ENCODE assay signal across 9 cellular contexts in genomic region chr4:1684756-1685603, GRCh38. TPM values are rescaled to one million over a fixed set of nuclear protein-coding genes. Genes with fewer than 3 reads are reported as not detected.
DNase-seq lines count a peak whose midpoint lies in the region; ATAC-seq lines count a peak whose summit lies in the region.
"Had no signal": no experiment of that assay in that cellular context is flagged by ENCODE, and none has a peak within 500 bp of the region (broad histone marks: within the 10 kb centered on the region; RNA-seq: fewer than 3 reads in every experiment).

No MANE protein-coding gene starts in this region.

- H2AFZ ChIP-seq in Karpas-422 (ENCODE audit: low read length): no peak overlapping the region

- peaks cover 22% of the 10 kb centered on the region for H3K27me3 ChIP-seq in iPS-20b (ENCODE audit: insufficient read depth, low read length)
- no peaks in the 10 kb centered on the region for H3K27me3 ChIP-seq in Karpas-422 (ENCODE audit: low read length)
- H3K27me3 ChIP-seq: adrenal gland had no signal

- peaks cover 10% of the 10 kb centered on the region for H3K36me3 Mint-ChIP-seq in activated T-cell treated with anti-CD3 and anti-CD28 coated beads, Interleukin-2, amount 50 U/mL, for 24 hours (ENCODE audit: low read depth)
- H3K36me3 Mint-ChIP-seq in activated T-helper 17 cell treated with anti-CD3 and anti-CD28 coated beads, Interleukin-2, amount 50 U/mL, for 72 hours (ENCODE audit: low read depth): peaks cover 14% of the 10 kb centered on the region

- no peaks in the 10 kb centered on the region for H3K9me3 ChIP-seq in iPS-20b (ENCODE audit: insufficient read depth, low read depth, low read length)
- no peaks in the 10 kb centered on the region for H3K9me3 ChIP-seq in Karpas-422 (ENCODE audit: low read length)
- H3K9me3 ChIP-seq: adrenal gland had no signal

- H3K9ac ChIP-seq in iPS-20b (ENCODE audit: low read depth, low read length) (no peak overlapping the region), Karpas-422 (ENCODE audit: low read length) (no peak overlapping the region)

- peaks cover 3% of the 10 kb centered on the region for H3K27me3 Mint-ChIP-seq in activated T-cell treated with anti-CD3 and anti-CD28 coated beads, Interleukin-2, amount 50 U/mL, for 24 hours
- H3K27me3 Mint-ChIP-seq in activated T-helper 17 cell treated with anti-CD3 and anti-CD28 coated beads, Interleukin-2, amount 50 U/mL, for 72 hours: no peaks in the 10 kb centered on the region

- DNase-seq in activated T-cell treated with anti-CD3 and anti-CD28 coated beads, Interleukin-2, amount 50 U/mL, for 24 hours: no peak
- DNase-seq in activated T-cell treated with anti-CD3 and anti-CD28 coated beads, Interleukin-2, amount 50 U/mL, for 48 hours: no peak
- DNase-seq in substantia nigra (lab: John Stamatoyannopoulos, UW) (peak in 2 of 49 donors; percentile 53 to 72), AG20443 (ENCODE audit: low spot score) (no peak), occipital lobe (lab: John Stamatoyannopoulos, UW) (no peak), Karpas-422 (no peak)

- peak; percentile 28 for ATAC-seq in activated T-helper 17 cell treated with anti-CD3 and anti-CD28 coated beads, Interleukin-2, amount 50 U/mL, for 72 hours (replicated peaks)

- no peaks in the 10 kb centered on the region for H3K79me2 ChIP-seq in Karpas-422 (ENCODE audit: low read length)

- H3K36me3 ChIP-seq in iPS-20b (ENCODE audit: insufficient read depth, low read depth, low read length): no peaks in the 10 kb centered on the region
- H3K36me3 ChIP-seq in Karpas-422 (ENCODE audit: insufficient read depth, low read length): no peaks in the 10 kb centered on the region
- H3K36me3 ChIP-seq: adrenal gland had no signal

- peaks cover 13% of the 10 kb centered on the region for H3K4me1 Mint-ChIP-seq in activated T-cell treated with anti-CD3 and anti-CD28 coated beads, Interleukin-2, amount 50 U/mL, for 24 hours (ENCODE audit: low read depth)
- peaks cover 11% of the 10 kb centered on the region for H3K4me1 Mint-ChIP-seq in activated T-helper 17 cell treated with anti-CD3 and anti-CD28 coated beads, Interleukin-2, amount 50 U/mL, for 72 hours

- H3K4me1 ChIP-seq in iPS-20b (ENCODE audit: insufficient read depth, low read length): no peaks in the 10 kb centered on the region; the same call in 1 of the 2 replicates
- H3K4me1 ChIP-seq in Karpas-422 (ENCODE audit: low read length): peaks cover 10% of the 10 kb centered on the region

- H3K27ac Mint-ChIP-seq in activated T-cell treated with anti-CD3 and anti-CD28 coated beads, Interleukin-2, amount 50 U/mL, for 24 hours: peak overlapping the region; percentile 73
- H3K27ac Mint-ChIP-seq in activated T-helper 17 cell treated with anti-CD3 and anti-CD28 coated beads, Interleukin-2, amount 50 U/mL, for 72 hours: no peak overlapping the region

- H3K27ac ChIP-seq in iPS-20b (ENCODE audit: low read length) (no peak overlapping the region), substantia nigra (ENCODE audit: low read depth, low read length, poor library complexity, severe bottlenecking) (peak overlapping the region; percentile 79), Karpas-422 (ENCODE audit: low read length) (no peak overlapping the region)

- H3K9me2 ChIP-seq in Karpas-422 (replicated peaks; ENCODE audit: insufficient read depth, low read length): no peaks in the 10 kb centered on the region

- no peak overlapping the region for H3K4me2 ChIP-seq in Karpas-422 (ENCODE audit: low read depth, low read length, poor library complexity, severe bottlenecking)

- H3K9me3 Mint-ChIP-seq in activated T-cell treated with anti-CD3 and anti-CD28 coated beads, Interleukin-2, amount 50 U/mL, for 24 hours: no peaks in the 10 kb centered on the region
- H3K9me3 Mint-ChIP-seq in activated T-helper 17 cell treated with anti-CD3 and anti-CD28 coated beads, Interleukin-2, amount 50 U/mL, for 72 hours: no peaks in the 10 kb centered on the region

- peak overlapping the region; percentile 35; the same call in 1 of the 2 replicates for H3K4me3 ChIP-seq in iPS-20b (ENCODE audit: low read length)
- no peak overlapping the region for H3K4me3 ChIP-seq in Karpas-422 (ENCODE audit: low read length)

- H4K20me1 ChIP-seq in Karpas-422 (ENCODE audit: insufficient read depth, low read depth, low read length): no peaks in the 10 kb centered on the region

- H3K4me3 Mint-ChIP-seq in activated T-cell treated with anti-CD3 and anti-CD28 coated beads, Interleukin-2, amount 50 U/mL, for 24 hours: peak overlapping the region; percentile 23
- H3K4me3 Mint-ChIP-seq in activated T-helper 17 cell treated with anti-CD3 and anti-CD28 coated beads, Interleukin-2, amount 50 U/mL, for 72 hours: peak overlapping the region; percentile 19

RNA-seq across cellular contexts. Expression of gene FAM53A, which starts 0.9 kb away (rescaled TPM):
- total RNA-seq in activated T-helper 17 cell treated with anti-CD3 and anti-CD28 coated beads, Interleukin-2, amount 50 U/mL, for 72 hours: 1 to 10 TPM; 1.8 to 2.6 TPM
- 0.78 TPM for total RNA-seq in occipital lobe
- 1.5 and 3.6 TPM in 2 replicates for total RNA-seq in Karpas-422 (2014; rRNA removed; shearing (Covaris generic); ENCODE audit: low replicate concordance)

RNA-seq across cellular contexts. Expression of gene SLBP, which starts 27.1 kb away (rescaled TPM):
- 100 to 1,000 TPM in 1 of 2 donors, 10 to 100 TPM in 1; 68.2 to 132 TPM for total RNA-seq in activated T-helper 17 cell treated with anti-CD3 and anti-CD28 coated beads, Interleukin-2, amount 50 U/mL, for 72 hours
- total RNA-seq in occipital lobe: 48.8 TPM
- total RNA-seq in Karpas-422 (2014; rRNA removed; shearing (Covaris generic); ENCODE audit: low replicate concordance): 82.1 and 92.4 TPM in 2 replicates

RNA-seq across cellular contexts. Expression of gene TMEM129, which starts 36.1 kb away (rescaled TPM):
- total RNA-seq in activated T-helper 17 cell treated with anti-CD3 and anti-CD28 coated beads, Interleukin-2, amount 50 U/mL, for 72 hours: 10 to 100 TPM; 15.7 to 16.0 TPM
- 12.8 TPM for total RNA-seq in occipital lobe
- 21.8 and 39.4 TPM in 2 replicates for total RNA-seq in Karpas-422 (2014; rRNA removed; shearing (Covaris generic); ENCODE audit: low replicate concordance)

RNA-seq across cellular contexts. Expression of gene TACC3, which starts 36.3 kb away (rescaled TPM):
- total RNA-seq in activated T-helper 17 cell treated with anti-CD3 and anti-CD28 coated beads, Interleukin-2, amount 50 U/mL, for 72 hours: 100 to 1,000 TPM; 151 to 204 TPM
- total RNA-seq in occipital lobe: 1.6 TPM
- 22.0 and 37.6 TPM in 2 replicates for total RNA-seq in Karpas-422 (2014; rRNA removed; shearing (Covaris generic); ENCODE audit: low replicate concordance)
